Comparison of ENCODE assay signal across 8 cellular contexts in the genomic region with DNA sequence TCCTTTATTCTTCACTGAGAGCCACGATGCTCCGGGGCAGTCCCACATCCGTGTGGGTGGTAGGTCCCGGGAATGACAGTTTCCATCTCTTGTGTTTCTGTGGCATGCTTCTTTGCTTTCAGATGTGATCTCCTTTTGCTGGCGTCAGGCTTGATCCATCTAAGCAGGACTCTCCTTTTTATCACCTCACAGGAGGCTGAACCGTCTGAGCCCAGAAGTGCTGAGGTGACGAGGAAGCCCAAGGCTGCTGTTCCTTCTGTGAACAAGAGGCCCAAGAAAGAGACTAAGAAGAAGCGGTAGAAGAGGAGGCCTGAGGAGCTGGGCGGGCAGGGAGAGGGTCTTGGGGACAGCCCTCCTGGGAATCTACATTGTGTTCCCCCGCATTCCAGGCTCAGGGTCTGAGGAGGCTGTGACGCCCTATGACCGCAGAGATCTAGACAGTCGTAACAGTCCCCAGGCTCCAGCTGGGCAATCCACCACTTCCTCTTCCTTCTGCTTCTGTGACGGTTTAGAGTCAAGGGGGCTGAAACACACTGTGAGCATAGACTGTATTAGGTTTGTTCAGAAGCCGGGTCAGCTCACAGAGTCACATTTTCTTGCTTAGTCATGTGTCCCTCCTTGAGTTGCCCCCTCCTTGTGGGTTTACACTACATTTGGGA. TPM values are rescaled to one million over a fixed set of nuclear protein-coding genes. Genes with fewer than 3 reads are reported as not detected.
A peak's percentile ranks its signal among the peaks of the same experiment; 100 is the strongest.
DNase-seq lines count a peak whose midpoint lies in the region; ATAC-seq, FAIRE-seq and TF ChIP-seq lines count a peak whose summit lies in the region.

No MANE protein-coding gene starts in this region.

- peak overlapping the region; percentile 100 for H2BK120ac ChIP-seq in trophoblast cell (ENCODE audit: insufficient read depth, low read length, poor library complexity)

- H4K12ac ChIP-seq in trophoblast cell (ENCODE audit: low read depth, low read length): peak overlapping the region; percentile 85

- peak overlapping the region; percentile 99 for H3K4ac ChIP-seq in trophoblast cell (ENCODE audit: low read depth, low read length)

- peaks cover 80% of the 10 kb centered on the region for H3K79me1 ChIP-seq in trophoblast cell (ENCODE audit: low read length)

- H4K20me1 ChIP-seq in astrocyte (ENCODE audit: insufficient read depth, low read length): peaks cover 52% of the 10 kb centered on the region

- H3K9me3 ChIP-seq in CD8-positive, alpha-beta T cell (ENCODE audit: low read length): no peaks in the 10 kb centered on the region
- H3K9me3 ChIP-seq in astrocyte (ENCODE audit: insufficient read depth, low read depth, low read length) (no peaks in the 10 kb centered on the region), trophoblast cell (ENCODE audit: insufficient read depth, low read depth, low read length) (no peaks in the 10 kb centered on the region)

- peaks cover 29% of the 10 kb centered on the region for H3K79me2 ChIP-seq in astrocyte (ENCODE audit: insufficient read depth, low read length)
- H3K79me2 ChIP-seq in trophoblast cell (ENCODE audit: control insufficient read depth, insufficient read depth, low read length, poor library complexity): peaks cover 39% of the 10 kb centered on the region

- H3K4me3 ChIP-seq in CD8-positive, alpha-beta T cell (ENCODE audit: low read depth, low read length): no peak overlapping the region
- no peak overlapping the region for H3K4me3 ChIP-seq in astrocyte (ENCODE audit: insufficient read depth, low read depth, low read length)
- H3K4me3 ChIP-seq in trophoblast cell (ENCODE audit: low read depth, low read length): no peak overlapping the region

- peak overlapping the region; percentile 27 for H3K4me3 Mint-ChIP-seq in CD8-positive, alpha-beta T cell
- H3K4me3 Mint-ChIP-seq in IgD-negative memory B cell (peak overlapping the region; percentile 70 to 91 (median 74)), astrocyte (ENCODE audit: unreplicated experiment) (peak overlapping the region; percentile 34)

- peak overlapping the region; percentile 100 for H2BK5ac ChIP-seq in trophoblast cell (ENCODE audit: low read depth, low read length, poor library complexity)

- H3K27me3 Mint-ChIP-seq in CD8-positive, alpha-beta T cell (ENCODE audit: low read depth): no peaks in the 10 kb centered on the region
- H3K27me3 Mint-ChIP-seq in IgD-negative memory B cell (peaks cover 1% of the 10 kb centered on the region), astrocyte (ENCODE audit: low read depth, unreplicated experiment) (no peaks in the 10 kb centered on the region)

- POLR2A ChIA-PET in CD8-positive, alpha-beta T cell (lab: Charles Lee): no interaction called here

- H2AFZ ChIP-seq in astrocyte (ENCODE audit: low read depth, low read length) (no peak overlapping the region), trophoblast cell (ENCODE audit: insufficient read depth, low read length, poor library complexity) (peak overlapping the region; percentile 85)

- H3K4me1 Mint-ChIP-seq in CD8-positive, alpha-beta T cell (ENCODE audit: low read depth): peaks cover 31% of the 10 kb centered on the region
- H3K4me1 Mint-ChIP-seq in IgD-negative memory B cell (peaks cover 34 to 43% (median 40%) of the 10 kb centered on the region in 3 donors), astrocyte (ENCODE audit: low read depth, unreplicated experiment) (peaks cover 27% of the 10 kb centered on the region)

- no peak overlapping the region for H3K23ac ChIP-seq in trophoblast cell (ENCODE audit: low read length)

- H3K36me3 ChIP-seq in CD8-positive, alpha-beta T cell (ENCODE audit: insufficient read depth, low read length): no peaks in the 10 kb centered on the region
- H3K36me3 ChIP-seq in astrocyte (ENCODE audit: insufficient read depth, low read length) (peaks cover 14% of the 10 kb centered on the region), trophoblast cell (ENCODE audit: control insufficient read depth in 1 of 2, insufficient read depth in 2 of 2, low read length in 2 of 2) (peaks cover 13 to 18% of the 10 kb centered on the region in 2 experiments)

- CTCF ChIA-PET in CD8-positive, alpha-beta T cell (lab: Charles Lee): no interaction called here

- H3K4me1 ChIP-seq in CD8-positive, alpha-beta T cell (ENCODE audit: insufficient read depth, low read length): peaks cover 13% of the 10 kb centered on the region
- H3K4me1 ChIP-seq in astrocyte (ENCODE audit: insufficient read depth, low read length) (peaks cover 30% of the 10 kb centered on the region), trophoblast cell (ENCODE audit: control insufficient read depth in 1 of 2, insufficient read depth in 2 of 2, low read length in 2 of 2) (peaks cover 62 to 68% of the 10 kb centered on the region in 2 experiments)

- H3K9ac ChIP-seq in astrocyte (ENCODE audit: low read length) (peak overlapping the region; percentile 43), trophoblast cell (ENCODE audit: low read length) (no peak overlapping the region)

- whole genome bisulfite sequencing in trophoblast cell (ENCODE audit: extremely low coverage, insufficient coverage, insufficient read length): no CpG with 5 or more reads among the region's 15 CpGs

- peak overlapping the region; percentile 96 for H3K27ac Mint-ChIP-seq in CD8-positive, alpha-beta T cell
- peak overlapping the region; percentile 96 to 99 (median 97) for H3K27ac Mint-ChIP-seq in IgD-negative memory B cell
- no peak overlapping the region for H3K27ac Mint-ChIP-seq in astrocyte (ENCODE audit: unreplicated experiment)

- intact Hi-C loops in CD8-positive, alpha-beta T cell (cut with DNase I, micrococcal nuclease): no loop called here

- FAIRE-seq in astrocyte (lab: Jason Lieb, UNC): no peak

- peak in 2 of 7 experiments; percentile 26 to 50 for DNase-seq in CD8-positive, alpha-beta T cell
- DNase-seq in GM20000 (ENCODE audit: low spot score): peak; percentile 71
- DNase-seq in astrocyte (ENCODE audit: low read depth): no peak
- DNase-seq in trophoblast cell: peak in 1 of 2 donors; percentile 28
- DNase-seq in RPMI8226: no peak
- no peak for DNase-seq in stimulated activated CD4-positive, alpha-beta T cell treated with anti-CD3 and anti-CD28 coated beads, Interleukin-4, amount 100 ng/mL, for 1 hour
- DNase-seq in iPS-NIHi7 (ENCODE audit: extremely low spot score): no peak

- H3K27me3 ChIP-seq in CD8-positive, alpha-beta T cell (ENCODE audit: insufficient read depth, low read length): no peaks in the 10 kb centered on the region
- no peaks in the 10 kb centered on the region for H3K27me3 ChIP-seq in astrocyte (ENCODE audit: insufficient read depth, low read length)
- no peaks in the 10 kb centered on the region for H3K27me3 ChIP-seq in trophoblast cell (ENCODE audit: insufficient read depth, low read length)

- H3K27ac ChIP-seq in CD8-positive, alpha-beta T cell (ENCODE audit: low read depth, low read length): peak overlapping the region; percentile 52
- H3K27ac ChIP-seq in astrocyte (ENCODE audit: low read depth, low read length): no peak overlapping the region
- peak overlapping the region; percentile 98 for H3K27ac ChIP-seq in trophoblast cell (ENCODE audit: low read depth, low read length)

- peak overlapping the region; percentile 100 for H4K91ac ChIP-seq in trophoblast cell (ENCODE audit: low read depth, low read length)

- peak overlapping the region; percentile 99 for H3K14ac ChIP-seq in trophoblast cell (ENCODE audit: low read length)

- H2AK5ac ChIP-seq in trophoblast cell (ENCODE audit: low read length): peak overlapping the region; percentile 100

- TF ChIP-seq CTCF in CD8-positive, alpha-beta T cell (IDR thresholded peaks at IDR 0.05): no peak
- no peak for TF ChIP-seq CTCF in GM20000 (IDR thresholded peaks at IDR 0.05; ENCODE audit: extremely low read depth, missing control alignments)
- TF ChIP-seq CTCF in astrocyte (IDR thresholded peaks at IDR 0.05; ENCODE audit: insufficient read depth, low read depth, low read length): no peak

- H3K36me3 Mint-ChIP-seq in CD8-positive, alpha-beta T cell: peaks cover 53% of the 10 kb centered on the region
- H3K36me3 Mint-ChIP-seq in IgD-negative memory B cell: peaks cover 5% of the 10 kb centered on the region
- peaks cover 25% of the 10 kb centered on the region for H3K36me3 Mint-ChIP-seq in astrocyte (ENCODE audit: low read depth, unreplicated experiment)

- H2BK12ac ChIP-seq in trophoblast cell (ENCODE audit: low read length): peak overlapping the region; percentile 99

- H3K9me3 Mint-ChIP-seq in CD8-positive, alpha-beta T cell: no peaks in the 10 kb centered on the region
- H3K9me3 Mint-ChIP-seq in IgD-negative memory B cell: no peaks in the 10 kb centered on the region
- no peaks in the 10 kb centered on the region for H3K9me3 Mint-ChIP-seq in astrocyte (ENCODE audit: unreplicated experiment)

- ATAC-seq in CD8-positive, alpha-beta T cell: peak; percentile 90

- H3K4me2 ChIP-seq in astrocyte (ENCODE audit: low read length) (no peak overlapping the region), trophoblast cell (ENCODE audit: low read length) (no peak overlapping the region)

- peak overlapping the region; percentile 99 for H3K18ac ChIP-seq in trophoblast cell (ENCODE audit: low read length)

- H4K8ac ChIP-seq in trophoblast cell (ENCODE audit: low read depth, low read length): peak overlapping the region; percentile 96

RNA-seq across cellular contexts. Expression of gene MANBAL, which starts 26.8 kb away (rescaled TPM):
- 1 to 10 TPM; 4.0 to 6.3 TPM for total RNA-seq in CD8-positive, alpha-beta T cell
- 27.7 TPM for polyA plus RNA-seq in IgD-negative memory B cell
- total RNA-seq in astrocyte: 39.4 and 41.2 TPM in 2 replicates
- 61.2 and 63.9 TPM in 2 replicates for polyA plus RNA-seq in trophoblast cell (2013)

RNA-seq across cellular contexts. Expression of gene SRC, which starts 29.7 kb away (rescaled TPM):
- 1 to 10 TPM in 1 of 2 experiments, under 1 TPM in 1; 0.84 to 2.3 TPM for total RNA-seq in CD8-positive, alpha-beta T cell
- polyA plus RNA-seq in IgD-negative memory B cell: 2.3 TPM
- total RNA-seq in astrocyte: 33.4 and 33.7 TPM in 2 replicates
- 188 and 198 TPM in 2 replicates for polyA plus RNA-seq in trophoblast cell (2013)

RNA-seq across cellular contexts. Expression of gene GHRH, which starts 54.6 kb away (rescaled TPM):
- total RNA-seq in CD8-positive, alpha-beta T cell: not detected
- polyA plus RNA-seq in IgD-negative memory B cell: not detected
- not detected in 2 replicates for total RNA-seq in astrocyte
- polyA plus RNA-seq in trophoblast cell (2013): 0.11 and 0.19 TPM in 2 replicates

Comparison
In these comparisons a context has a peak if more than half of its experiments do, and no peak if none do; other contexts are left out.
1. RNA of gene SRC, which starts 29.7 kb away (total RNA-seq): 33.4 to 33.7 TPM in astrocyte; 0.84 to 2.3 TPM in CD8-positive, alpha-beta T cell; every median in the first group is over 10 times any median in the second.
2. Peak in every context shown above with its lines, with median percentiles within 50 percentile points of each other: H3K4me3 Mint-ChIP-seq.